In the genomic region with DNA sequence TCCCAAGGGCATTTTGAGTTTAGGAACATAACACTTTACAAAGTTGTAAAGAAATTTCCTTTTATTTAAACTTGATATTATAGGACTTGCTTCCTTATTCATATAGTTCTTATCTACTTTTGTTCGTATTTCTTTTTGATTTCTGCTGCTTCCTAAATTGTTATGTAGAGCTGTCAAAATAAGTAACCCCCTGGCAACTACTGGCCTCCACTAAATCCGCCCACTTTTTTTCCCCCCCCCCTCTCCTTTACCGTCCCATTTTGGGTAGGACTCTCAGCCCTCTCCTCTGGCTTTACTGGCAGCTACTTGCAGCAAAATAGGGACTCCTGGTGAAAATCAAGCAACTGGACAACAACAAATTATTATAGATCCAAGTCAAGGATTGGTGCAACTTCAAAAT, we compare ENCODE assay signal across 7 cellular contexts. TPM values are rescaled to one million over a fixed set of nuclear protein-coding genes. Genes with fewer than 3 reads are reported as not detected.
A peak's percentile ranks its signal among the peaks of the same experiment; 100 is the strongest.
DNase-seq lines count a peak whose midpoint lies in the region; ATAC-seq and TF ChIP-seq lines count a peak whose summit lies in the region.

No MANE protein-coding gene starts in this region.

- H3K4me1 ChIP-seq in H9 (ENCODE audit: insufficient read depth, low read length) (peaks cover 12% of the 10 kb centered on the region), Peyer's patch (peaks cover 0 to 36% (median 6%) of the 10 kb centered on the region in 4 donors), esophagus squamous epithelium (peaks cover 6 to 60% (median 13%) of the 10 kb centered on the region in 3 donors)

- H3K27ac ChIP-seq in H9 (ENCODE audit: insufficient read length, low read depth, low read length) (no peak overlapping the region), Peyer's patch (no peak overlapping the region), esophagus squamous epithelium (peak overlapping the region in 2 of 4 donors; percentile 94 to 97)

- no peak overlapping the region for H4K8ac ChIP-seq in H9 (replicated peaks; ENCODE audit: insufficient read length, low read depth, low read length)

- no peak overlapping the region for H3K23ac ChIP-seq in H9 (ENCODE audit: insufficient read length, low read depth, low read length)

- H3K27me3 ChIP-seq in H9 (ENCODE audit: insufficient read depth, low read length), result no peaks in the 10 kb centered on the region
- H3K27me3 ChIP-seq in Peyer's patch, result no peaks in the 10 kb centered on the region
- no peaks in the 10 kb centered on the region for H3K27me3 ChIP-seq in esophagus squamous epithelium

- H3K4me3 ChIP-seq in Peyer's patch (peak overlapping the region in 3 of 4 donors; percentile 83 to 91 (median 86)), esophagus squamous epithelium (peak overlapping the region in 3 of 4 donors; percentile 66 to 92 (median 88)), skeletal muscle cell (ENCODE audit: low read depth, low read length) (peak overlapping the region; percentile 70)

- H3K4me2 ChIP-seq in H9 (ENCODE audit: insufficient read depth, insufficient read length, low read length), result peak overlapping the region; percentile 79

- no peak overlapping the region for H3K56ac ChIP-seq in H9 (ENCODE audit: insufficient read length, low read depth, low read length)

- no peak overlapping the region for H2AFZ ChIP-seq in H9 (ENCODE audit: low read length)

- H3K23me2 ChIP-seq in H9 (ENCODE audit: insufficient read length, low read depth, low read length, poor library complexity, severe bottlenecking), result peaks cover 9% of the 10 kb centered on the region

- H3K27ac Mint-ChIP-seq in H9, result peak overlapping the region; percentile 50 to 93 (median 70); a peak in 5 of 7 replicates

- intact Hi-C loops in esophagus squamous epithelium (cut with DNase I), result no loop called here

- H3K79me1 ChIP-seq in H9 (ENCODE audit: insufficient read depth, low read depth, low read length, poor library complexity, severe bottlenecking), result peaks cover 7% of the 10 kb centered on the region

- peaks cover 53 to 63% of the 10 kb centered on the region in 2 experiments for H3K4me1 Mint-ChIP-seq in H9

- TF ChIP-seq POLR2A in Peyer's patch (IDR thresholded peaks at IDR 0.05) (no peak), esophagus squamous epithelium (IDR thresholded peaks at IDR 0.05) (no peak)

- no peak overlapping the region for H2BK15ac ChIP-seq in H9 (ENCODE audit: low read depth, low read length)

- H2BK12ac ChIP-seq in H9 (ENCODE audit: insufficient read length, low read depth, low read length), result no peak overlapping the region

- no peak overlapping the region for H2BK20ac ChIP-seq in H9 (ENCODE audit: low read depth, low read length, poor library complexity, severe bottlenecking)

- no peak overlapping the region for H3K14ac ChIP-seq in H9 (ENCODE audit: insufficient read depth, low read length)

- DNase-seq in H9 (no peak), Peyer's patch (no peak), esophagus squamous epithelium (lab: John Stamatoyannopoulos, UW) (no peak), skeletal muscle cell (ENCODE audit: low read depth) (no peak), foreskin melanocyte (no peak), OCI-M2 (lab: John Stamatoyannopoulos, UW; ENCODE audit: unreplicated experiment) (no peak)

- no peak overlapping the region for H3T11ph ChIP-seq in H9 (ENCODE audit: low read length)

- peak overlapping the region; percentile 97 to 100 for H3K4me3 Mint-ChIP-seq in H9

- H3K36me3 ChIP-seq in Peyer's patch (no peaks in the 10 kb centered on the region), esophagus squamous epithelium (no peaks in the 10 kb centered on the region)

- no peak overlapping the region for H2AK5ac ChIP-seq in H9 (ENCODE audit: insufficient read length, low read length)

- H3K18ac ChIP-seq in H9 (ENCODE audit: insufficient read length, low read depth, low read length), result no peak overlapping the region

- no peak for TF ChIP-seq CTCF in H9 (conservative IDR thresholded peaks at IDR 0.05)
- TF ChIP-seq CTCF in Peyer's patch (IDR thresholded peaks at IDR 0.05), result no peak
- no peak for TF ChIP-seq CTCF in esophagus squamous epithelium (IDR thresholded peaks at IDR 0.05)

- H3K9me3 Mint-ChIP-seq in H9, result no peaks in the 10 kb centered on the region; a peak in 1 of 5 replicates

- H4K91ac ChIP-seq in H9 (ENCODE audit: insufficient read length, low read depth, low read length), result no peak overlapping the region

- no peak overlapping the region for H2BK5ac ChIP-seq in H9 (ENCODE audit: insufficient read length, low read length)

- H3K36me3 Mint-ChIP-seq in H9 (ENCODE audit: insufficient read depth in 1 of 3, low read depth in 3 of 3), result peaks cover 11 to 21% (median 15%) of the 10 kb centered on the region in 3 experiments; a peak in 6 of 7 replicates

- H3K9ac ChIP-seq in H9 (ENCODE audit: extremely low read depth, insufficient read length, low read length), result no peak overlapping the region

- H4K5ac ChIP-seq in H9 (ENCODE audit: insufficient read length, low read depth, low read length), result no peak overlapping the region

- ATAC-seq in HG02678 (IDR thresholded peaks at IDR 0.05; ENCODE audit: unreplicated experiment), result no peak

- peaks cover 18% of the 10 kb centered on the region for H3K79me2 ChIP-seq in H9 (ENCODE audit: insufficient read depth, low read length)

- H2BK120ac ChIP-seq in H9 (ENCODE audit: low read depth, low read length, poor library complexity, severe bottlenecking), result no peak overlapping the region

- H3K27me3 Mint-ChIP-seq in H9 (ENCODE audit: low read depth), result no peaks in the 10 kb centered on the region

- H3K9me3 ChIP-seq in H9 (ENCODE audit: control insufficient read depth, low read depth, low read length) (no peaks in the 10 kb centered on the region), Peyer's patch (no peaks in the 10 kb centered on the region), esophagus squamous epithelium (no peaks in the 10 kb centered on the region)

- no peaks in the 10 kb centered on the region for H4K20me1 ChIP-seq in H9 (ENCODE audit: control insufficient read depth, insufficient read depth, insufficient read length)

- no CpG with 5 or more reads among the region's 3 CpGs for WGBS in H9 (ENCODE audit: extremely low coverage, insufficient read length, low lambda C conversion rate)
- WGBS in esophagus squamous epithelium, 2 donors, result 30 to 33% methylated on average over 3 of the region's 3 CpGs

- no peak overlapping the region for H3K4ac ChIP-seq in H9 (ENCODE audit: low read depth, low read length)

RNA-seq across cellular contexts. Expression of a gene that starts 1.1 kb away (rescaled TPM):
- total RNA-seq in H9 (2021), result 19.3 and 19.4 TPM in 2 replicates
- 10 to 100 TPM in 1 of 4 donors, 1 to 10 TPM in 3; 4.2 to 16.5 (median 5.1) TPM for total RNA-seq in Peyer's patch
- total RNA-seq in esophagus squamous epithelium, result 10 to 100 TPM in 1 of 4 donors, 1 to 10 TPM in 2, under 1 TPM in 1; 0.72 to 40.6 (median 2.5) TPM
